20 cellular contexts compared by ENCODE assay signal in the genomic region with DNA sequence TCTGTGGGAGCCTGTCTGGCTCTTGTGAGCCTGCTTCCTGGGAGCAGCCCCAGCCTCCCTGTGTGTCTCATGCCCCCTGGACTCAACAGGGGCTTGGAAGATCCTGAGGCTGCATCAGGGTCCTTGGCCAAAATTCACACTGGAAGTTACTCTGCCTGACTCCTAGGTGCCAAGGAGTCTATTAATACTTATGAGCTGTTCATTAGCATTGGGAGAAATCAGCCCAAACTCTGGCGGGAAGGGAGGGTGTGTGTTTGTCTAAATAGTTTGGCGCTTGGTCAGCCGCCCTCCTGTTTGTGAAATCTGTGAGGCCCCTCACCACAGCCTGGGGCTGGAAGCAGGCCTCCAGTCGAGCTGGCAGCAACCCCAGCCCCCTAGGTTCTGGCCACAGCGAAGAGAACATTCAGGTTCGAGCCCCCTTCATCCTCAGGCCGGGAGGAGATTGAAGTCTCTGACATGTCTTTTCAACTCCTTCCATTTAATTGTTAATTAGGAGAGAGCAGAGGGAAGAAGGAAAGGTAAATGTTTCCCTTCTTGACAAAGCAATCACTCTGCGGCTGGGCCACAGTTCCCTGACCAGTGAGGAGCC.
A peak's percentile ranks its signal among the peaks of the same experiment; 100 is the strongest.
DNase-seq lines count a peak whose midpoint lies in the region; ATAC-seq and TF ChIP-seq lines count a peak whose summit lies in the region.
"Had no signal": no experiment of that assay in that cellular context is flagged by ENCODE, and none has a peak within 500 bp of the region (broad histone marks: within the 10 kb centered on the region; RNA-seq: fewer than 3 reads in every experiment).

No MANE protein-coding gene starts in this region.

- no peaks in the 10 kb centered on the region for H3K27me3 ChIP-seq in brain microvascular endothelial cell (replicated peaks)
- no peaks in the 10 kb centered on the region for H3K27me3 ChIP-seq in left lung
- H3K27me3 ChIP-seq in stomach, result no peaks in the 10 kb centered on the region
- H3K27me3 ChIP-seq: body of pancreas had no signal

- intact Hi-C loops in left lung (cut with DNase I), result no loop called here
- intact Hi-C loops in stomach (cut with DNase I; ENCODE audit: low total_unique reads), result no loop called here

- TF ChIP-seq EP300 in stomach (IDR thresholded peaks at IDR 0.05), result no peak

- in situ Hi-C loops in brain microvascular endothelial cell (cut with HindIII; ENCODE audit: low pct_ligation_motif_present, low sequenced_read_pairs), result no loop called here

- peaks cover under 1 to 9% of the 10 kb centered on the region in 2 donors for H3K9me3 Mint-ChIP-seq in stimulated activated naive CD8-positive, alpha-beta T cell treated with anti-CD3 and anti-CD28 coated beads, Interleukin-15, amount 100 ng/mL, for 72 hours
- H3K9me3 Mint-ChIP-seq: activated CD4-positive, alpha-beta T cell treated with anti-CD3 and anti-CD28 coated beads, Interleukin-2, amount 10 ng/mL, durations not matched to agents 7 days and 5 days; stimulated activated naive CD8-positive, alpha-beta T cell treated with anti-CD3 and anti-CD28 coated beads, Interleukin-15, Interleukin-2, amounts not matched to agents 100 ng/mL and 50 ng/mL, for 24 hours; T-helper 2 cell treated with Interferon-gamma antibody and Interleukin-4, amounts not matched to agents 5 μg/mL and 100 μg/mL, for 36 hours had no signal

- H3K9me3 ChIP-seq in left lung (peaks cover 0 to 2% of the 10 kb centered on the region in 2 donors), stomach (peaks cover 0 to 2% (median 0%) of the 10 kb centered on the region in 4 donors)
- H3K9me3 ChIP-seq: body of pancreas had no signal

- ATAC-seq in left lung (peak; percentile 46), GM18520 (IDR thresholded peaks at IDR 0.05; ENCODE audit: unreplicated experiment) (no peak)
- no peak for ATAC-seq in stimulated activated naive CD8-positive, alpha-beta T cell treated with anti-CD3 and anti-CD28 coated beads, Interleukin-15, amount 100 ng/mL, for 72 hours
- ATAC-seq: body of pancreas; effector memory CD8-positive, alpha-beta T cell; naive thymus-derived CD4-positive, alpha-beta T cell had no signal

- H3K4me1 ChIP-seq in left lung (no peaks in the 10 kb centered on the region), stomach (peaks cover 16 to 43% (median 24%) of the 10 kb centered on the region in 4 donors)

- peak; percentile 13 for DNase-seq in DMS 273 (lab: John Stamatoyannopoulos, UW; ENCODE audit: unreplicated experiment)
- DNase-seq in DMS 273 treated with DMSO at 0.1 percent for 48 hours (lab: John Stamatoyannopoulos, UW), result no peak
- no peak for DNase-seq in brain microvascular endothelial cell
- no peak for DNase-seq in left lung
- DNase-seq in stomach, result no peak
- DNase-seq in AG08396 (ENCODE audit: low spot score), result no peak
- no peak for DNase-seq in stimulated activated naive CD8-positive, alpha-beta T cell treated with anti-CD3 and anti-CD28 coated beads, Interleukin-15, amount 100 ng/mL, for 72 hours
- DNase-seq: activated CD4-positive, alpha-beta T cell treated with anti-CD3 and anti-CD28 coated beads, Interleukin-2, amount 10 ng/mL, durations not matched to agents 7 days and 5 days; body of pancreas; CD4-positive, CD25-positive, alpha-beta regulatory T cell; effector memory CD8-positive, alpha-beta T cell; left cardiac atrium; naive thymus-derived CD4-positive, alpha-beta T cell; NCI-H2029; NCI-H748 treated with DMSO at 0.1 percent for 48 hours; RPMI8226 had no signal

- H3K4me3 ChIP-seq in brain microvascular endothelial cell (ENCODE audit: low read depth, low read length), result no peak overlapping the region
- H3K4me3 ChIP-seq in left lung, result no peak overlapping the region
- no peak overlapping the region for H3K4me3 ChIP-seq in stomach
- H3K4me3 ChIP-seq: body of pancreas had no signal

- WGBS in stomach, 5 donors, result 39 to 74% (median 53%) methylated on average over 7 to 8 of the region's 8 CpGs

- H3K36me3 ChIP-seq in brain microvascular endothelial cell (replicated peaks) (no peaks in the 10 kb centered on the region), left lung (no peaks in the 10 kb centered on the region), stomach (no peaks in the 10 kb centered on the region)

- no peak overlapping the region for H3K4me3 Mint-ChIP-seq in stimulated activated naive CD8-positive, alpha-beta T cell treated with anti-CD3 and anti-CD28 coated beads, Interleukin-15, amount 100 ng/mL, for 72 hours
- H3K4me3 Mint-ChIP-seq: activated CD4-positive, alpha-beta T cell treated with anti-CD3 and anti-CD28 coated beads, Interleukin-2, amount 10 ng/mL, durations not matched to agents 7 days and 5 days; CD4-positive, CD25-positive, alpha-beta regulatory T cell; effector memory CD8-positive, alpha-beta T cell; naive thymus-derived CD4-positive, alpha-beta T cell; stimulated activated naive CD8-positive, alpha-beta T cell treated with anti-CD3 and anti-CD28 coated beads, Interleukin-15, Interleukin-2, amounts not matched to agents 100 ng/mL and 50 ng/mL, for 24 hours; T-helper 2 cell treated with Interferon-gamma antibody and Interleukin-4, amounts not matched to agents 5 μg/mL and 100 μg/mL, for 36 hours had no signal

- H3K27ac ChIP-seq in brain microvascular endothelial cell (peak overlapping the region; percentile 57), left lung (peak overlapping the region in 1 of 2 donors; percentile 37), stomach (peak overlapping the region in 4 of 5 donors; percentile 44 to 64 (median 56))
- H3K27ac ChIP-seq: 22Rv1, body of pancreas had no signal

- no peak for TF ChIP-seq POLR2A in stomach (IDR thresholded peaks at IDR 0.05)

- no peaks in the 10 kb centered on the region for H3K27me3 Mint-ChIP-seq in stimulated activated naive CD8-positive, alpha-beta T cell treated with anti-CD3 and anti-CD28 coated beads, Interleukin-15, amount 100 ng/mL, for 72 hours
- H3K27me3 Mint-ChIP-seq: stimulated activated naive CD8-positive, alpha-beta T cell treated with anti-CD3 and anti-CD28 coated beads, Interleukin-15, Interleukin-2, amounts not matched to agents 100 ng/mL and 50 ng/mL, for 24 hours had no signal

- no peak overlapping the region for H3K27ac Mint-ChIP-seq in stimulated activated naive CD8-positive, alpha-beta T cell treated with anti-CD3 and anti-CD28 coated beads, Interleukin-15, amount 100 ng/mL, for 72 hours
- H3K27ac Mint-ChIP-seq: activated CD4-positive, alpha-beta T cell treated with anti-CD3 and anti-CD28 coated beads, Interleukin-2, amount 10 ng/mL, durations not matched to agents 7 days and 5 days; CD4-positive, CD25-positive, alpha-beta regulatory T cell; effector memory CD8-positive, alpha-beta T cell; naive thymus-derived CD4-positive, alpha-beta T cell; stimulated activated naive CD8-positive, alpha-beta T cell treated with anti-CD3 and anti-CD28 coated beads, Interleukin-15, Interleukin-2, amounts not matched to agents 100 ng/mL and 50 ng/mL, for 24 hours; T-helper 2 cell treated with Interferon-gamma antibody and Interleukin-4, amounts not matched to agents 5 μg/mL and 100 μg/mL, for 36 hours had no signal

- H3K4me1 Mint-ChIP-seq in stimulated activated naive CD8-positive, alpha-beta T cell treated with anti-CD3 and anti-CD28 coated beads, Interleukin-15, amount 100 ng/mL, for 72 hours, result no peaks in the 10 kb centered on the region
- H3K4me1 Mint-ChIP-seq: activated CD4-positive, alpha-beta T cell treated with anti-CD3 and anti-CD28 coated beads, Interleukin-2, amount 10 ng/mL, durations not matched to agents 7 days and 5 days; CD4-positive, CD25-positive, alpha-beta regulatory T cell; naive thymus-derived CD4-positive, alpha-beta T cell had no signal

- TF ChIP-seq CTCF in brain microvascular endothelial cell (IDR thresholded peaks at IDR 0.05; ENCODE audit: low read depth, low read length, missing control alignments) (no peak), left lung (IDR thresholded peaks at IDR 0.05) (no peak), stomach (IDR thresholded peaks at IDR 0.05) (no peak)
